37 cellular contexts compared by ENCODE assay signal in the genomic region with DNA sequence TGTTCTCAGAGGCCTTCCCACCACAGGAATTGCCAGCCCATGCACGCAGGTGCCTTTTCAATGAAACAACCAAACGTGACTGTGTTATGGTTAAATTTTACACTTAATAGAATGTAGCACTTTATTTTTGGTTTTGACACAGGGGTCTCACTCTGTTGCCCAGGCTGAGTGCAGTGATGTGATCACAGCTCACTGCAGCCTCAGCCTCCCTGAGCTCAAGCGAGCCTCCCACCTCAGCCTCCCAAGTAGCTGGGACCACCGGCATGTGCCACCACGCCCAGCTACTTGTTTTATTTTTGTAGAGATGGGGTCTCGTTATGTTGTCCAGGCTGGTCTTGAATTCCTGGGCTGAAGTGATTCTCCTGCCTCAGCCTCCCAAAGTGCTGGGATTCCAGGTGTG. TPM values are rescaled to one million over a fixed set of nuclear protein-coding genes. Genes with fewer than 3 reads are reported as not detected.
"Had no signal": no experiment of that assay in that cellular context is flagged by ENCODE, and none has a peak within 500 bp of the region (broad histone marks: within the 10 kb centered on the region; RNA-seq: fewer than 3 reads in every experiment).

No MANE protein-coding gene starts in this region.

- H3K27me3 ChIP-seq: MG63 had no signal

- H3K36me3 ChIP-seq: MG63 had no signal

- H3K9me3 ChIP-seq: MG63 had no signal

- H3K9ac ChIP-seq: KMS-11 had no signal

- H3K27ac ChIP-seq: KMS-11 had no signal

- H3K4me3 ChIP-seq: MG63 had no signal

- H3K4me2 ChIP-seq: KMS-11 had no signal

- DNase-seq: Karpas-422, Kasumi-1, MG63, MM.1S, MV-4-11, NCI-H1048, NCI-H1092, NCI-H1092 treated with DMSO at 0.1 percent for 48 hours, NCI-H1105, NCI-H1105 treated with DMSO at 0.1 percent for 48 hours, NCI-H1417, NCI-H1417 treated with DMSO at 0.1 percent for 48 hours, NCI-H1436 treated with DMSO at 0.1 percent for 48 hours, NCI-H146, NCI-H1694, NCI-H1694 treated with DMSO at 0.1 percent for 48 hours, NCI-H187, NCI-H187 treated with DMSO at 0.1 percent for 48 hours, NCI-H1930, NCI-H2029, NCI-H2029 treated with DMSO at 0.1 percent for 48 hours, NCI-H2081, NCI-H2081 treated with DMSO at 0.1 percent for 48 hours, NCI-H2107, NCI-H2171, NCI-H2171 treated with DMSO at 0.1 percent for 48 hours, NCI-H2227 treated with DMSO at 0.1 percent for 48 hours, NCI-H226, NCI-H345, NCI-H446, NCI-H446 treated with DMSO at 0.1 percent for 48 hours, NCI-H510A, NCI-H510A treated with DMSO at 0.1 percent for 48 hours, NCI-H524 had no signal

RNA-seq across cellular contexts. Expression of a gene that starts 51.6 kb away (rescaled TPM):
- total RNA-seq: M059J, NCI-H460 had no signal
